ENCODE assay signal across 8 cellular contexts in genomic region chr9:110050925-110051355, GRCh38.
DNase-seq lines count a peak whose midpoint lies in the region; ATAC-seq and TF ChIP-seq lines count a peak whose summit lies in the region.

No MANE protein-coding gene starts in this region.

- peaks cover 13% of the 10 kb centered on the region for H3K27me3 Mint-ChIP-seq in activated CD4-positive, alpha-beta memory T cell treated with anti-CD3 and anti-CD28 coated beads for 36 hours

- peak overlapping the region; percentile 59 for H3K27ac Mint-ChIP-seq in activated CD4-positive, alpha-beta memory T cell treated with anti-CD3 and anti-CD28 coated beads for 36 hours

- peaks cover 11% of the 10 kb centered on the region for H3K4me1 ChIP-seq in hepatocyte (ENCODE audit: insufficient read depth)

- TF ChIP-seq CTCF in hepatocyte (IDR thresholded peaks at IDR 0.05; ENCODE audit: poor library complexity) (no peak), dorsolateral prefrontal cortex (IDR thresholded peaks at IDR 0.05 in 54 of 56, conservative IDR thresholded peaks at IDR 0.05 in 2 of 56; ENCODE audit: low read depth in 1 of 56, partially characterized antibody in 56 of 56) (no peak)

- H3K4me2 ChIP-seq in hepatocyte = peak overlapping the region; percentile 98

- H3K9me3 ChIP-seq in hepatocyte (ENCODE audit: low read depth) = no peaks in the 10 kb centered on the region

- POLR2A ChIA-PET in activated CD4-positive, alpha-beta memory T cell treated with anti-CD3 and anti-CD28 coated beads for 36 hours (lab: Charles Lee) = interaction anchor here (0.6 to 2.1 kb wide), 5 partner anchors 19 to 132 kb away, joined by 3 to 7 read pairs (median 4); no protein-coding TSS in a partner anchor

- intact Hi-C loops in activated CD4-positive, alpha-beta memory T cell treated with anti-CD3 and anti-CD28 coated beads for 36 hours (cut with micrococcal nuclease) = loop anchor here (1.0 to 2.0 kb wide), 5 partner anchors 97 to 206 kb away; partner anchors contain the start of gene TXN
- intact Hi-C loops in dorsolateral prefrontal cortex (cut with DNase I) = loop anchor here in 1 of 2 donors (10.0 kb wide), 1 partner anchor 146 kb away; no protein-coding TSS in a partner anchor

- H3K27me3 ChIP-seq in hepatocyte = peaks cover 36% of the 10 kb centered on the region
- H3K27me3 ChIP-seq in dorsolateral prefrontal cortex = no peaks in the 10 kb centered on the region

- H3K4me3 ChIP-seq in hepatocyte (no peak overlapping the region), dorsolateral prefrontal cortex (peak overlapping the region in 11 of 59 donors; percentile 12 to 79 (median 71))

- no peaks in the 10 kb centered on the region for H3K9me3 Mint-ChIP-seq in activated CD4-positive, alpha-beta memory T cell treated with anti-CD3 and anti-CD28 coated beads for 36 hours

- H3K9me2 ChIP-seq in hepatocyte (replicated peaks; ENCODE audit: insufficient read depth) = no peaks in the 10 kb centered on the region

- in situ Hi-C loops in KBM-7 (cut with MboI; ENCODE audit: low pct_unique_long_range_greater_than_20kb, low sequenced_read_pairs) = loop anchor here (25.0 kb wide), 1 partner anchor 139 kb away; no protein-coding TSS in a partner anchor

- peaks cover 17% of the 10 kb centered on the region for H3K36me3 Mint-ChIP-seq in activated CD4-positive, alpha-beta memory T cell treated with anti-CD3 and anti-CD28 coated beads for 36 hours

- peaks cover 39% of the 10 kb centered on the region for H3K4me1 Mint-ChIP-seq in activated CD4-positive, alpha-beta memory T cell treated with anti-CD3 and anti-CD28 coated beads for 36 hours (ENCODE audit: low read depth)

- H4K20me1 ChIP-seq in hepatocyte (ENCODE audit: insufficient read depth, poor library complexity, severe bottlenecking) = no peaks in the 10 kb centered on the region

- peak; percentile 98 for DNase-seq in EL
- peak; percentile 58 for DNase-seq in HPDE6-E6E7 (ENCODE audit: extremely low spot score)
- peak; percentile 43 for DNase-seq in activated CD4-positive, alpha-beta memory T cell treated with anti-CD3 and anti-CD28 coated beads for 36 hours
- no peak for DNase-seq in hepatocyte (ENCODE audit: low spot score)
- no peak for DNase-seq in dorsolateral prefrontal cortex
- no peak for DNase-seq in retina
- DNase-seq in KBM-7 = no peak

- peaks cover 23% of the 10 kb centered on the region for H3K79me2 ChIP-seq in hepatocyte

- CTCF ChIA-PET in activated CD4-positive, alpha-beta memory T cell treated with anti-CD3 and anti-CD28 coated beads for 36 hours (lab: Charles Lee) = interaction anchor here (0.6 to 3.7 kb wide), 8 partner anchors 22 to 169 kb away, joined by 3 to 19 read pairs (median 4); no protein-coding TSS in a partner anchor

- peak overlapping the region; percentile 90 for H3K4me3 Mint-ChIP-seq in activated CD4-positive, alpha-beta memory T cell treated with anti-CD3 and anti-CD28 coated beads for 36 hours

- WGBS in hepatocyte (ENCODE audit: low lambda C conversion rate, missing lambda C conversion rate) = 96% methylated on average over 1 of the region's 1 CpG

- H3K27ac ChIP-seq in hepatocyte (no peak overlapping the region), dorsolateral prefrontal cortex (peak overlapping the region in 1 of 59 donors; percentile 76)

- no peak overlapping the region for H2AFZ ChIP-seq in hepatocyte

- peak; percentile 38 for ATAC-seq in GM21360 (IDR thresholded peaks at IDR 0.05; ENCODE audit: unreplicated experiment)

- H3K36me3 ChIP-seq in hepatocyte (replicated peaks; ENCODE audit: insufficient read depth, low read depth) = no peaks in the 10 kb centered on the region

Comparison
In these comparisons a context has a peak if more than half of its experiments do, and no peak if none do; other contexts are left out.
1. DNase-seq: peak in EL (single experiment), HPDE6-E6E7 (single experiment) and activated CD4-positive, alpha-beta memory T cell treated with anti-CD3 and anti-CD28 coated beads for 36 hours (single experiment); none in hepatocyte (single experiment), dorsolateral prefrontal cortex (0 of 10), retina (single experiment) and KBM-7 (single experiment).